ENCODE assay signal across 1 cellular context in genomic region chr5:138336952-138337684, GRCh38.
TF ChIP-seq lines count a peak whose summit lies in the region.

No MANE protein-coding gene starts in this region.

TF ChIP-seq in A549, 52 proteins besides CTCF, POLR2A, EP300 and RAD21 (continued from another document):
- 0 out of 3 replicates have a peak, but pooled peaks have one; percentile 34 for TF ChIP-seq BCL3 (IDR thresholded peaks at IDR 0.05)
